Comparison of ENCODE assay signal across 20 cellular contexts in genomic region chr1:97930472-97930871, GRCh38. TPM values are rescaled to one million over a fixed set of nuclear protein-coding genes. Genes with fewer than 3 reads are reported as not detected.
DNase-seq lines count a peak whose midpoint lies in the region; TF ChIP-seq lines count a peak whose summit lies in the region.
"Had no signal": no experiment of that assay in that cellular context is flagged by ENCODE, and none has a peak within 500 bp of the region (broad histone marks: within the 10 kb centered on the region; RNA-seq: fewer than 3 reads in every experiment).

No MANE protein-coding gene starts in this region.

- H3K36me3 Mint-ChIP-seq in activated naive CD4-positive, alpha-beta T cell treated with anti-CD3 and anti-CD28 coated beads, Interleukin-2, amount 10 ng/mL, durations not matched to agents 7 days and 5 days, result peaks cover 5% of the 10 kb centered on the region

- peaks cover 0 to 15% (median 13%) of the 10 kb centered on the region in 4 donors for H3K4me1 ChIP-seq in liver (ENCODE audit: control insufficient read depth in 4 of 4, insufficient read depth in 4 of 4, low read length in 3 of 4)
- no peaks in the 10 kb centered on the region for H3K4me1 ChIP-seq in right atrium auricular region

- H3K4me3 ChIP-seq in liver (ENCODE audit: low read depth in 1 of 3, low read length in 3 of 3) (peak overlapping the region in 1 of 3 donors; percentile 15), right atrium auricular region (no peak overlapping the region)
- H3K4me3 ChIP-seq: GM12878 had no signal

- no peak overlapping the region for H3K9ac ChIP-seq in liver (ENCODE audit: low read depth in 1 of 2, low read length in 2 of 2)

- peak overlapping the region; percentile 52 to 65 for H3K27ac ChIP-seq in liver (ENCODE audit: low read depth in 1 of 2, low read length in 2 of 2)
- H3K27ac ChIP-seq in right atrium auricular region, result no peak overlapping the region

- peak in 1 of 2 donors; percentile 42 for TF ChIP-seq RAD21 in liver (IDR thresholded peaks at IDR 0.05)

- H3K9me3 ChIP-seq in liver (ENCODE audit: control insufficient read depth in 4 of 4, low read length in 3 of 4) (no peaks in the 10 kb centered on the region), right atrium auricular region (no peaks in the 10 kb centered on the region)

- CTCF ChIA-PET in activated naive CD4-positive, alpha-beta T cell treated with anti-CD3 and anti-CD28 coated beads, Interleukin-2, amount 10 ng/mL, durations not matched to agents 7 days and 5 days (lab: Charles Lee), result no interaction called here

- H3K4me3 Mint-ChIP-seq in activated naive CD4-positive, alpha-beta T cell treated with anti-CD3 and anti-CD28 coated beads, Interleukin-2, amount 10 ng/mL, durations not matched to agents 7 days and 5 days, result no peak overlapping the region
- H3K4me3 Mint-ChIP-seq: B cell, IgD-negative memory B cell had no signal

- in situ Hi-C loops in ACHN (cut with HindIII; ENCODE audit: low pct_ligation_motif_present, low pct_unique_long_range_greater_than_20kb, low sequenced_read_pairs), result no loop called here

- TF ChIP-seq CTCF in liver (IDR thresholded peaks at IDR 0.05; ENCODE audit: low read depth, low read length, missing input control) (no peak), right atrium auricular region (IDR thresholded peaks at IDR 0.05) (no peak)

- peaks cover 27% of the 10 kb centered on the region for H3K4me1 Mint-ChIP-seq in activated naive CD4-positive, alpha-beta T cell treated with anti-CD3 and anti-CD28 coated beads, Interleukin-2, amount 10 ng/mL, durations not matched to agents 7 days and 5 days
- H3K4me1 Mint-ChIP-seq: B cell, IgD-negative memory B cell had no signal

- H3K36me3 ChIP-seq in liver (ENCODE audit: control insufficient read depth in 4 of 4, insufficient read depth in 3 of 4, low read depth in 1 of 4, low read length in 3 of 4) (no peaks in the 10 kb centered on the region), right atrium auricular region (no peaks in the 10 kb centered on the region)

- no peak overlapping the region for H3K27ac Mint-ChIP-seq in activated naive CD4-positive, alpha-beta T cell treated with anti-CD3 and anti-CD28 coated beads, Interleukin-2, amount 10 ng/mL, durations not matched to agents 7 days and 5 days
- H3K27ac Mint-ChIP-seq: B cell, IgD-negative memory B cell had no signal

- no peaks in the 10 kb centered on the region for H3K27me3 ChIP-seq in liver (ENCODE audit: control insufficient read depth in 4 of 4, insufficient read depth in 4 of 4, low read length in 3 of 4)
- H3K27me3 ChIP-seq in right atrium auricular region, result no peaks in the 10 kb centered on the region

- peaks cover 9% of the 10 kb centered on the region for H3K27me3 Mint-ChIP-seq in activated naive CD4-positive, alpha-beta T cell treated with anti-CD3 and anti-CD28 coated beads, Interleukin-2, amount 10 ng/mL, durations not matched to agents 7 days and 5 days
- H3K27me3 Mint-ChIP-seq: B cell had no signal

- H3K9me3 Mint-ChIP-seq in activated naive CD4-positive, alpha-beta T cell treated with anti-CD3 and anti-CD28 coated beads, Interleukin-2, amount 10 ng/mL, durations not matched to agents 7 days and 5 days, result no peaks in the 10 kb centered on the region

- DNase-seq in ACHN (peak; percentile 39), NCI-H446 (lab: John Stamatoyannopoulos, UW) (peak; percentile 72 to 88), glomerular visceral epithelial cell (ENCODE audit: extremely low spot score) (peak; percentile 31), midbrain (lab: John Stamatoyannopoulos, UW) (no peak), RKO (ENCODE audit: low spot score) (no peak), right atrium auricular region (ENCODE audit: low spot score) (no peak)
- DNase-seq in activated naive CD4-positive, alpha-beta T cell treated with anti-CD3 and anti-CD28 coated beads, Interleukin-2, amount 10 ng/mL, durations not matched to agents 7 days and 5 days, result no peak
- DNase-seq: 8988T, EL, Karpas-422, NCI-H1092, NCI-H1436 treated with DMSO at 0.1 percent for 48 hours, NCI-H2029, NCI-H2171, RPMI8226, SHP77 treated with DMSO at 0.1 percent for 48 hours had no signal

TF ChIP-seq in liver, 16 proteins besides CTCF, POLR2A, EP300 and RAD21:
- TF ChIP-seq HNF4A (conservative IDR thresholded peaks at IDR 0.05) (peak in 1 of 2 donors; percentile 3), TAF1 (conservative IDR thresholded peaks at IDR 0.05) (peak; percentile 72), REST (IDR thresholded peaks at IDR 0.05) (peak; percentile 42), RXRA (IDR thresholded peaks at IDR 0.05) (peak; percentile 51 to 57), SP1 (IDR thresholded peaks at IDR 0.05) (peak; percentile 67), MAX (IDR thresholded peaks at IDR 0.05) (no peak), FOXA1 (IDR thresholded peaks at IDR 0.05) (peak; percentile 45), ZBTB33 (IDR thresholded peaks at IDR 0.05) (no peak), ATF3 (IDR thresholded peaks at IDR 0.05) (peak; percentile 69), FOXA2 (IDR thresholded peaks at IDR 0.05) (peak; percentile 63), GABPA (IDR thresholded peaks at IDR 0.05 in 1 of 2, conservative IDR thresholded peaks at IDR 0.05 in 1 of 2) (no peak), JUND (IDR thresholded peaks at IDR 0.05) (no peak), YY1 (IDR thresholded peaks at IDR 0.05) (peak; percentile 48), EGR1 (IDR thresholded peaks at IDR 0.05; ENCODE audit: low read depth in 2 of 2) (no peak), NR2F2 (IDR thresholded peaks at IDR 0.05) (no peak), HNF4G (IDR thresholded peaks at IDR 0.05) (no peak)
TF ChIP-seq in liver: peak in this region for 9.

RNA-seq across cellular contexts. Expression of gene DPYD, which starts 9.6 kb away (rescaled TPM):
- total RNA-seq in liver (100 to 1,000 TPM in 1 of 2 donors, 10 to 100 TPM in 1; 56.6 to 142 TPM), right atrium auricular region (10 to 100 TPM; 11.3 to 14.5 TPM)
- 10 to 100 TPM; 16.2 to 37.4 TPM for polyA plus RNA-seq in liver

Comparison
In these comparisons a context has a peak if more than half of its experiments do, and no peak if none do; other contexts are left out.
1. DNase-seq: peak in ACHN (single experiment), NCI-H446 (2 of 2) and glomerular visceral epithelial cell (single experiment); none in midbrain (single experiment), RKO (single experiment), right atrium auricular region (single experiment) and activated naive CD4-positive, alpha-beta T cell treated with anti-CD3 and anti-CD28 coated beads, Interleukin-2, amount 10 ng/mL, durations not matched to agents 7 days and 5 days (single experiment).
2. H3K27ac ChIP-seq: peak in liver (2 of 2); none in right atrium auricular region (0 of 2).